25 cellular contexts compared by ENCODE assay signal in genomic region chr6:148851683-148852556, GRCh38.
DNase-seq lines count a peak whose midpoint lies in the region; ATAC-seq, FAIRE-seq and TF ChIP-seq lines count a peak whose summit lies in the region.
"Had no signal": no experiment of that assay in that cellular context is flagged by ENCODE, and none has a peak within 500 bp of the region (broad histone marks: within the 10 kb centered on the region; RNA-seq: fewer than 3 reads in every experiment).

No MANE protein-coding gene starts in this region.

- H3K4me2 ChIP-seq in astrocyte (ENCODE audit: low read length) (no peak overlapping the region), PC-3 (ENCODE audit: low read length) (no peak overlapping the region)

- peaks cover 29% of the 10 kb centered on the region for H4K20me1 ChIP-seq in astrocyte (ENCODE audit: insufficient read depth, low read length)
- H4K20me1 ChIP-seq in PC-3 (ENCODE audit: low read length), result no peaks in the 10 kb centered on the region

- no peak overlapping the region for H3K9ac ChIP-seq in astrocyte (ENCODE audit: low read length)
- H3K9ac ChIP-seq in PC-3 (ENCODE audit: low read length), result no peak overlapping the region
- H3K9ac ChIP-seq: GM23248 had no signal

- no peaks in the 10 kb centered on the region for H3F3A ChIP-seq in PC-3 (ENCODE audit: low read length, unreplicated experiment)

- intact Hi-C loops in PC-3 (cut with micrococcal nuclease), result loop anchor here (10.0 kb wide), 1 partner anchor 93 kb away; no protein-coding TSS in a partner anchor
- intact Hi-C loops in right cardiac atrium (cut with DNase I), result no loop called here

- BruUV-seq in PC-3 (replicated peaks; lab: Mats Ljungman, UMichigan), result no TSS peak

- H3K27me3 ChIP-seq in astrocyte (ENCODE audit: insufficient read depth, low read length) (no peaks in the 10 kb centered on the region), PC-3 (ENCODE audit: low read length) (no peaks in the 10 kb centered on the region), right cardiac atrium (ENCODE audit: control insufficient read depth, insufficient read depth) (no peaks in the 10 kb centered on the region)
- H3K27me3 ChIP-seq: breast epithelium, upper lobe of right lung had no signal

- no peak for TF ChIP-seq CTCF in C4-2B (conservative IDR thresholded peaks at IDR 0.05)
- no peak for TF ChIP-seq CTCF in astrocyte (IDR thresholded peaks at IDR 0.05; ENCODE audit: insufficient read depth, low read depth, low read length)
- no peak for TF ChIP-seq CTCF in PC-3 (conservative IDR thresholded peaks at IDR 0.05; ENCODE audit: low read depth, low read length)

- H3K27ac ChIP-seq in C4-2B, result peak overlapping the region; percentile 32
- no peak overlapping the region for H3K27ac ChIP-seq in astrocyte (ENCODE audit: low read depth, low read length)
- no peak overlapping the region for H3K27ac ChIP-seq in PC-3 (ENCODE audit: low read length)
- no peak overlapping the region for H3K27ac ChIP-seq in right cardiac atrium (ENCODE audit: low read length)
- H3K27ac ChIP-seq: breast epithelium, GM23248, upper lobe of right lung had no signal

- H3K4me1 ChIP-seq in astrocyte (ENCODE audit: insufficient read depth, low read length) (no peaks in the 10 kb centered on the region), PC-3 (ENCODE audit: insufficient read depth, low read length) (peaks cover 11% of the 10 kb centered on the region), right cardiac atrium (ENCODE audit: control insufficient read depth, insufficient read depth, low read length) (peaks cover 3% of the 10 kb centered on the region)
- H3K4me1 ChIP-seq: breast epithelium had no signal

- peak overlapping the region; percentile 5 for H3K27ac Mint-ChIP-seq in astrocyte (ENCODE audit: unreplicated experiment)
- H3K27ac Mint-ChIP-seq in memory B cell, result peak overlapping the region; percentile 6
- H3K27ac Mint-ChIP-seq: activated CD4-positive, alpha-beta T cell treated with anti-CD3 and anti-CD28 coated beads, Interleukin-2, amount 10 ng/mL, durations not matched to agents 7 days and 5 days; activated CD8-positive, alpha-beta memory T cell treated with anti-CD3 and anti-CD28 coated beads, Interleukin-2, amount 10 ng/mL, durations not matched to agents 7 days and 5 days; activated naive CD8-positive, alpha-beta T cell treated with anti-CD3 and anti-CD28 coated beads, Interleukin-2, amount 10 ng/mL, durations not matched to agents 7 days and 5 days; activated T-helper 2 cell treated with anti-CD3 and anti-CD28 coated beads, Interferon-gamma antibody, Interleukin-2, Interleukin-4, amounts not matched to agents 10 μg/mL and 5 μg/mL and 100 μg/mL, durations not matched to agents 14 hours and 24 hours and 36 hours; natural killer cell; T-cell had no signal

- H3K4me3 Mint-ChIP-seq in astrocyte (ENCODE audit: unreplicated experiment) (no peak overlapping the region), memory B cell (no peak overlapping the region)
- H3K4me3 Mint-ChIP-seq: activated CD4-positive, alpha-beta T cell treated with anti-CD3 and anti-CD28 coated beads, Interleukin-2, amount 10 ng/mL, durations not matched to agents 7 days and 5 days; activated CD8-positive, alpha-beta memory T cell treated with anti-CD3 and anti-CD28 coated beads, Interleukin-2, amount 10 ng/mL, durations not matched to agents 7 days and 5 days; activated naive CD8-positive, alpha-beta T cell treated with anti-CD3 and anti-CD28 coated beads, Interleukin-2, amount 10 ng/mL, durations not matched to agents 7 days and 5 days; natural killer cell; T-cell had no signal

- H3K9me3 Mint-ChIP-seq in astrocyte (ENCODE audit: unreplicated experiment), result peaks cover 2% of the 10 kb centered on the region
- H3K9me3 Mint-ChIP-seq in memory B cell, result no peaks in the 10 kb centered on the region
- H3K9me3 Mint-ChIP-seq: activated CD4-positive, alpha-beta T cell treated with anti-CD3 and anti-CD28 coated beads, Interleukin-2, amount 10 ng/mL, durations not matched to agents 7 days and 5 days; activated naive CD8-positive, alpha-beta T cell treated with anti-CD3 and anti-CD28 coated beads, Interleukin-2, amount 10 ng/mL, durations not matched to agents 7 days and 5 days; activated T-helper 2 cell treated with anti-CD3 and anti-CD28 coated beads, Interferon-gamma antibody, Interleukin-2, Interleukin-4, amounts not matched to agents 10 μg/mL and 5 μg/mL and 100 μg/mL, durations not matched to agents 14 hours and 24 hours and 36 hours; natural killer cell; T-cell had no signal

- H3K4me3 ChIP-seq in astrocyte (ENCODE audit: insufficient read depth, low read depth, low read length) (no peak overlapping the region), PC-3 (ENCODE audit: low read length) (no peak overlapping the region), right cardiac atrium (ENCODE audit: low read length) (no peak overlapping the region)
- H3K4me3 ChIP-seq: breast epithelium, GM23248, upper lobe of right lung had no signal

- H3K27me3 Mint-ChIP-seq in astrocyte (ENCODE audit: low read depth, unreplicated experiment) (no peaks in the 10 kb centered on the region), memory B cell (no peaks in the 10 kb centered on the region)
- H3K27me3 Mint-ChIP-seq: activated CD8-positive, alpha-beta memory T cell treated with anti-CD3 and anti-CD28 coated beads, Interleukin-2, amount 10 ng/mL, durations not matched to agents 7 days and 5 days had no signal

- H3K9me3 ChIP-seq in astrocyte (ENCODE audit: insufficient read depth, low read depth, low read length) (no peaks in the 10 kb centered on the region), PC-3 (ENCODE audit: low read length) (no peaks in the 10 kb centered on the region), right cardiac atrium (ENCODE audit: control insufficient read depth, low read length) (no peaks in the 10 kb centered on the region)
- H3K9me3 ChIP-seq: breast epithelium, upper lobe of right lung had no signal

- CTCF ChIA-PET in PC-3 (lab: Charles Lee), result no interaction called here

- H3K79me2 ChIP-seq in astrocyte (ENCODE audit: insufficient read depth, low read length), result peaks cover 2% of the 10 kb centered on the region
- H3K79me2 ChIP-seq in PC-3 (ENCODE audit: low read length), result no peaks in the 10 kb centered on the region

- WGBS in right cardiac atrium, result 76% methylated on average over 16 of the region's 16 CpGs

- H3K36me3 ChIP-seq in astrocyte (ENCODE audit: insufficient read depth, low read length) (no peaks in the 10 kb centered on the region), PC-3 (ENCODE audit: low read depth, low read length) (no peaks in the 10 kb centered on the region)
- H3K36me3 ChIP-seq: breast epithelium, upper lobe of right lung had no signal

- ATAC-seq in memory B cell (ENCODE audit: low read depth), result peak; percentile 41
- no peak for ATAC-seq in PC-3
- ATAC-seq in right cardiac atrium, result no peak
- ATAC-seq: activated CD8-positive, alpha-beta memory T cell treated with anti-CD3 and anti-CD28 coated beads, Interleukin-2, amount 10 ng/mL, durations not matched to agents 7 days and 5 days; natural killer cell; T-cell; upper lobe of right lung had no signal

- no peaks in the 10 kb centered on the region for H3K9me2 ChIP-seq in PC-3 (replicated peaks; ENCODE audit: low read length)

- POLR2A ChIA-PET in PC-3 (lab: Charles Lee; ENCODE audit: unreplicated experiment), result no interaction called here

- no peak overlapping the region for H2AFZ ChIP-seq in astrocyte (ENCODE audit: low read depth, low read length)
- no peak overlapping the region for H2AFZ ChIP-seq in PC-3 (ENCODE audit: low read length)
- H2AFZ ChIP-seq: GM23248 had no signal

- H3K36me3 Mint-ChIP-seq in astrocyte (ENCODE audit: low read depth, unreplicated experiment) (peaks cover 5% of the 10 kb centered on the region), memory B cell (no peaks in the 10 kb centered on the region)
- H3K36me3 Mint-ChIP-seq: activated CD8-positive, alpha-beta memory T cell treated with anti-CD3 and anti-CD28 coated beads, Interleukin-2, amount 10 ng/mL, durations not matched to agents 7 days and 5 days; activated naive CD8-positive, alpha-beta T cell treated with anti-CD3 and anti-CD28 coated beads, Interleukin-2, amount 10 ng/mL, durations not matched to agents 7 days and 5 days; natural killer cell; T-cell had no signal

- H3K4me1 Mint-ChIP-seq in astrocyte (ENCODE audit: low read depth, unreplicated experiment) (peaks cover 21% of the 10 kb centered on the region), memory B cell (peaks cover 47% of the 10 kb centered on the region)
- H3K4me1 Mint-ChIP-seq: activated CD4-positive, alpha-beta T cell treated with anti-CD3 and anti-CD28 coated beads, Interleukin-2, amount 10 ng/mL, durations not matched to agents 7 days and 5 days; activated naive CD8-positive, alpha-beta T cell treated with anti-CD3 and anti-CD28 coated beads, Interleukin-2, amount 10 ng/mL, durations not matched to agents 7 days and 5 days had no signal

- peak; percentile 16 to 24 for DNase-seq in NCI-H2081 (lab: John Stamatoyannopoulos, UW)
- DNase-seq in astrocyte (ENCODE audit: low read depth), result no peak
- DNase-seq in memory B cell (ENCODE audit: low spot score in 2 of 2), result no peak
- no peak for DNase-seq in PC-3
- DNase-seq in iPS-NIHi11 (ENCODE audit: low spot score), result no peak
- no peak for DNase-seq in right cardiac atrium
- no peak for DNase-seq in NCI-H1436 treated with DMSO at 0.1 percent for 48 hours (lab: John Stamatoyannopoulos, UW)
- DNase-seq: activated CD4-positive, alpha-beta T cell treated with anti-CD3 and anti-CD28 coated beads, Interleukin-2, amount 10 ng/mL, durations not matched to agents 7 days and 5 days; activated CD8-positive, alpha-beta memory T cell treated with anti-CD3 and anti-CD28 coated beads, Interleukin-2, amount 10 ng/mL, durations not matched to agents 7 days and 5 days; activated naive CD8-positive, alpha-beta T cell treated with anti-CD3 and anti-CD28 coated beads, Interleukin-2, amount 10 ng/mL, durations not matched to agents 7 days and 5 days; GM23248; midbrain; natural killer cell; NCI-H1436; NCI-H748 treated with DMSO at 0.1 percent for 48 hours; SHP77; stimulated activated CD8-positive, alpha-beta memory T cell treated with anti-CD3 and anti-CD28 coated beads, Interleukin-4, amount 100 ng/mL, for 48 hours; T-cell; upper lobe of right lung had no signal

- no peak for FAIRE-seq in astrocyte (lab: Jason Lieb, UNC)
- FAIRE-seq: A204.1, endothelial cell of umbilical vein, TTC549 had no signal

Comparison
In these comparisons a context has a peak if more than half of its experiments do, and no peak if none do; other contexts are left out.
1. DNase-seq: peak in NCI-H2081 (2 of 2); none in astrocyte (single experiment), memory B cell (0 of 2), PC-3 (single experiment), iPS-NIHi11 (single experiment), right cardiac atrium (0 of 3) and NCI-H1436 treated with DMSO at 0.1 percent for 48 hours (single experiment).